ENCODE assay signal across 7 cellular contexts in genomic region chr5:25453500-25453899, GRCh38.
"Had no signal": no experiment of that assay in that cellular context is flagged by ENCODE, and none has a peak within 500 bp of the region (broad histone marks: within the 10 kb centered on the region; RNA-seq: fewer than 3 reads in every experiment).

No MANE protein-coding gene starts in this region.

- DNase-seq: H7, HCEC 1CT, KBM-7 had no signal

- H3K4me3 ChIP-seq: GM23338 had no signal

- H3K9ac ChIP-seq: KMS-11 had no signal

- ATAC-seq: GM23338, HepG2 had no signal

- H3K4me2 ChIP-seq: GM23338, KMS-11 had no signal

- H3K27ac ChIP-seq: HL-60, KMS-11 had no signal

- H2AFZ ChIP-seq: GM23338 had no signal
